1 cellular context compared by ENCODE assay signal in the genomic region with DNA sequence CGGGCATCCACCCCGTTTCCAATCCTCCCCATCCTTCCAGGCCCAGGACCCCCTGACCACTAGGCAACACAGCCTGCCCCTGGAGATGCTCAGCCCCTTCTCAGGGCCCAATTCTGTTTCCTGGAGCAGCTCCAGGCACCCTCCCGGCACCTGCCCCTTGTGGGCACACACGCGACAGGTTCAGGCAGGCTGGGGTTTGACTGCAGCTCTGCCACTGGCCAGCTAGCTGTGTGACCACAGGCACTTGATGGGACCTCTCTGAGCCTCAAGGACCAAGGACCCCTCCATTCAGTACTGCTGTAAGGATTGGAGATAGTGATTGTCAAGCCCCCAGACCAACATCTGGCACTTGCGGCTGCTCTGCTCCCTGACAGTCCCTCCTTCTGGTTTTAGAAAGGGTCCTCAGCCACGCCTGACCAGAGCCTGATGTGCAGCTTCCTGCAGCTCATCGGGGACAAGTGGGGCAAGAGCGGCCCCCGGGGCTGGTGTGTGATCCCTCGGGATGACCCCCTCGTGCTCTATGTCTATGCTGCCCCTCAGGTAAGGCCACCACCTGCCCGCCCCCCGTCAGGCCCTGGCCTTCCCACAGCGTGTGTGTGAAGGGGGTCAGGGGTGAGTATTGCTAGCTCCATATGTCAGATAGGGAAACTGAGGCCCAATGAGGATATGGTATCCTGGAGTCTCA.
A peak's percentile ranks its signal among the peaks of the same experiment; 100 is the strongest.
TF ChIP-seq lines count a peak whose summit lies in the region.

No MANE protein-coding gene starts in this region.

TF ChIP-seq in HEK293, 187 proteins besides CTCF, POLR2A, EP300 and RAD21:
- TF ChIP-seq ZBTB44 (tag by site-specific recombination; IDR thresholded peaks at IDR 0.05) (no peak), ZNF398 (tag by site-specific recombination; IDR thresholded peaks at IDR 0.05) (no peak), ZNF747 (tag by site-specific recombination; IDR thresholded peaks at IDR 0.05) (no peak), ZNF654 (tag by site-specific recombination; IDR thresholded peaks at IDR 0.05; ENCODE audit: low read depth) (no peak), ZNF513 (tag by site-specific recombination; IDR thresholded peaks at IDR 0.05) (no peak), ZNF768 (tag by site-specific recombination; IDR thresholded peaks at IDR 0.05) (peak; percentile 57; the same call in 1 of the 2 replicates), SCRT2 (tag by site-specific recombination; IDR thresholded peaks at IDR 0.05) (peak; percentile 80), ZNF610 (tag by site-specific recombination; IDR thresholded peaks at IDR 0.05; ENCODE audit: borderline replicate concordance) (no peak), ZNF585B (tag by site-specific recombination; IDR thresholded peaks at IDR 0.05) (no peak), ZNF121 (tag by site-specific recombination; IDR thresholded peaks at IDR 0.05) (no peak), ZNF214 (tag by site-specific recombination; IDR thresholded peaks at IDR 0.05; ENCODE audit: borderline replicate concordance) (no peak), PRDM1 (tag by site-specific recombination; IDR thresholded peaks at IDR 0.05) (no peak), ZNF335 (tag by site-specific recombination; conservative IDR thresholded peaks at IDR 0.05) (no peak), OVOL3 (tag by site-specific recombination; IDR thresholded peaks at IDR 0.05) (no peak), SCRT1 (tag by site-specific recombination; IDR thresholded peaks at IDR 0.05; ENCODE audit: borderline replicate concordance) (peak; percentile 73), ZNF2 (tag by site-specific recombination; IDR thresholded peaks at IDR 0.05) (no peak), HOXD13 (CRISPR knock-in tag; IDR thresholded peaks at IDR 0.05; ENCODE audit: borderline replicate concordance) (no peak), ZNF707 (tag by site-specific recombination; IDR thresholded peaks at IDR 0.05) (no peak), HOXA7 (CRISPR knock-in tag; IDR thresholded peaks at IDR 0.05; ENCODE audit: borderline replicate concordance) (no peak), ZNF146 (tag by site-specific recombination; IDR thresholded peaks at IDR 0.05) (no peak), ZNF133 (tag by site-specific recombination; IDR thresholded peaks at IDR 0.05) (no peak), ZNF174 (tag by site-specific recombination; IDR thresholded peaks at IDR 0.05) (no peak), WT1 (tag by site-specific recombination; IDR thresholded peaks at IDR 0.05) (no peak), REPIN1 (tag by site-specific recombination; IDR thresholded peaks at IDR 0.05; ENCODE audit: low read depth) (no peak)
- TF ChIP-seq, protein P1, sequence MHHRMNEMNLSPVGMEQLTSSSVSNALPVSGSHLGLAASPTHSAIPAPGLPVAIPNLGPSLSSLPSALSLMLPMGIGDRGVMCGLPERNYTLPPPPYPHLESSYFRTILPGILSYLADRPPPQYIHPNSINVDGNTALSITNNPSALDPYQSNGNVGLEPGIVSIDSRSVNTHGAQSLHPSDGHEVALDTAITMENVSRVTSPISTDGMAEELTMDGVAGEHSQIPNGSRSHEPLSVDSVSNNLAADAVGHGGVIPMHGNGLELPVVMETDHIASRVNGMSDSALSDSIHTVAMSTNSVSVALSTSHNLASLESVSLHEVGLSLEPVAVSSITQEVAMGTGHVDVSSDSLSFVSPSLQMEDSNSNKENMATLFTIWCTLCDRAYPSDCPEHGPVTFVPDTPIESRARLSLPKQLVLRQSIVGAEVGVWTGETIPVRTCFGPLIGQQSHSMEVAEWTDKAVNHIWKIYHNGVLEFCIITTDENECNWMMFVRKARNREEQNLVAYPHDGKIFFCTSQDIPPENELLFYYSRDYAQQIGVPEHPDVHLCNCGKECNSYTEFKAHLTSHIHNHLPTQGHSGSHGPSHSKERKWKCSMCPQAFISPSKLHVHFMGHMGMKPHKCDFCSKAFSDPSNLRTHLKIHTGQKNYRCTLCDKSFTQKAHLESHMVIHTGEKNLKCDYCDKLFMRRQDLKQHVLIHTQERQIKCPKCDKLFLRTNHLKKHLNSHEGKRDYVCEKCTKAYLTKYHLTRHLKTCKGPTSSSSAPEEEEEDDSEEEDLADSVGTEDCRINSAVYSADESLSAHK (tag by site-specific recombination; IDR thresholded peaks at IDR 0.05) = no peak
